Comparison of ENCODE assay signal across 1 cellular context in the genomic region with DNA sequence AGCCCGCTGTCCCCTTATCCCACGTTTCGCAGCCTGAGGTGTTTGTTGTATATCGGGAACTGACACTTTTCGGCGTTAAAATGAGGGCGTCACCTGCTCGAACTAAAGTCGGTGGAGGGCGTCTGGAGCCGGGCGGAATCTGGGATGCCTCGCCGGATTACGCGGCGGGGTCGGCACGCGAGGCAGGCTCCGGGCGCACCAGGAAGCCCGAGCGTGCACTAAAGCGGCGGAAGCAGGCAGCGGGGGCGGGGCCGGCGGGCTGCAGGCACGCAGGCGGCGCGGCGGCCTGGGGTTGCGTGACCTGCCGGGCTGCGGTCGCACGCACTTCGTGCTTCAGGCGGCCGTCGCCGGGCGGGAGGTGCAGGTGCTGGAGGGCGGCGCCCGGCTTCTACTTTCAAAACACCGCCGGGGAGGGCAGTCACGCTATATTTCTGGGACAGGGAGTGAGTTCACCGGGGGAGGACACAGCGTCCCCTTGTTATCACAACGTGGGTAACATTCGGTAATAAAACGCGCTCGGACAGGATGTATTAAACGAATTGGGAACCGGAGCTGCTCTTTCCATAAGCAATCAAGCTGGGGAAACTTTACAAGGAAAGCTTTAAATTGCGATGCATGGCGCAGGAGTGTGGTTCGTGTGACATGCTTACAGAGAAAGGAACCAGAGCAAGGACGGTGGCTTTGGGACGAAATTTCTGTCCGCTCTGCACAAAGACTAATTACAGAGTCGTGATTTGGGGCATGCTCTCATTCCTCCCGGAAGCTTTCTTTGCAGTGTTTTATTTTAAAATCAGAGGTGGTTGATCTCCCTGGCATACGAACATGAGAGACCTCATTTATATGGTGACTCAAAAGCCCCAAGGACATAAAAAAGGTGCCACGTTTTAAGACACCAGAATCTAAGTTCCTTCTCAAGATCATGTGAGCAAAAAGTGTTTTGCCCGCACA.
A peak's percentile ranks its signal among the peaks of the same experiment; 100 is the strongest.
TF ChIP-seq lines count a peak whose summit lies in the region.

No MANE protein-coding gene starts in this region.

TF ChIP-seq in GM23338, 12 proteins besides CTCF, POLR2A, EP300 and RAD21:
- TF ChIP-seq, protein P1, sequence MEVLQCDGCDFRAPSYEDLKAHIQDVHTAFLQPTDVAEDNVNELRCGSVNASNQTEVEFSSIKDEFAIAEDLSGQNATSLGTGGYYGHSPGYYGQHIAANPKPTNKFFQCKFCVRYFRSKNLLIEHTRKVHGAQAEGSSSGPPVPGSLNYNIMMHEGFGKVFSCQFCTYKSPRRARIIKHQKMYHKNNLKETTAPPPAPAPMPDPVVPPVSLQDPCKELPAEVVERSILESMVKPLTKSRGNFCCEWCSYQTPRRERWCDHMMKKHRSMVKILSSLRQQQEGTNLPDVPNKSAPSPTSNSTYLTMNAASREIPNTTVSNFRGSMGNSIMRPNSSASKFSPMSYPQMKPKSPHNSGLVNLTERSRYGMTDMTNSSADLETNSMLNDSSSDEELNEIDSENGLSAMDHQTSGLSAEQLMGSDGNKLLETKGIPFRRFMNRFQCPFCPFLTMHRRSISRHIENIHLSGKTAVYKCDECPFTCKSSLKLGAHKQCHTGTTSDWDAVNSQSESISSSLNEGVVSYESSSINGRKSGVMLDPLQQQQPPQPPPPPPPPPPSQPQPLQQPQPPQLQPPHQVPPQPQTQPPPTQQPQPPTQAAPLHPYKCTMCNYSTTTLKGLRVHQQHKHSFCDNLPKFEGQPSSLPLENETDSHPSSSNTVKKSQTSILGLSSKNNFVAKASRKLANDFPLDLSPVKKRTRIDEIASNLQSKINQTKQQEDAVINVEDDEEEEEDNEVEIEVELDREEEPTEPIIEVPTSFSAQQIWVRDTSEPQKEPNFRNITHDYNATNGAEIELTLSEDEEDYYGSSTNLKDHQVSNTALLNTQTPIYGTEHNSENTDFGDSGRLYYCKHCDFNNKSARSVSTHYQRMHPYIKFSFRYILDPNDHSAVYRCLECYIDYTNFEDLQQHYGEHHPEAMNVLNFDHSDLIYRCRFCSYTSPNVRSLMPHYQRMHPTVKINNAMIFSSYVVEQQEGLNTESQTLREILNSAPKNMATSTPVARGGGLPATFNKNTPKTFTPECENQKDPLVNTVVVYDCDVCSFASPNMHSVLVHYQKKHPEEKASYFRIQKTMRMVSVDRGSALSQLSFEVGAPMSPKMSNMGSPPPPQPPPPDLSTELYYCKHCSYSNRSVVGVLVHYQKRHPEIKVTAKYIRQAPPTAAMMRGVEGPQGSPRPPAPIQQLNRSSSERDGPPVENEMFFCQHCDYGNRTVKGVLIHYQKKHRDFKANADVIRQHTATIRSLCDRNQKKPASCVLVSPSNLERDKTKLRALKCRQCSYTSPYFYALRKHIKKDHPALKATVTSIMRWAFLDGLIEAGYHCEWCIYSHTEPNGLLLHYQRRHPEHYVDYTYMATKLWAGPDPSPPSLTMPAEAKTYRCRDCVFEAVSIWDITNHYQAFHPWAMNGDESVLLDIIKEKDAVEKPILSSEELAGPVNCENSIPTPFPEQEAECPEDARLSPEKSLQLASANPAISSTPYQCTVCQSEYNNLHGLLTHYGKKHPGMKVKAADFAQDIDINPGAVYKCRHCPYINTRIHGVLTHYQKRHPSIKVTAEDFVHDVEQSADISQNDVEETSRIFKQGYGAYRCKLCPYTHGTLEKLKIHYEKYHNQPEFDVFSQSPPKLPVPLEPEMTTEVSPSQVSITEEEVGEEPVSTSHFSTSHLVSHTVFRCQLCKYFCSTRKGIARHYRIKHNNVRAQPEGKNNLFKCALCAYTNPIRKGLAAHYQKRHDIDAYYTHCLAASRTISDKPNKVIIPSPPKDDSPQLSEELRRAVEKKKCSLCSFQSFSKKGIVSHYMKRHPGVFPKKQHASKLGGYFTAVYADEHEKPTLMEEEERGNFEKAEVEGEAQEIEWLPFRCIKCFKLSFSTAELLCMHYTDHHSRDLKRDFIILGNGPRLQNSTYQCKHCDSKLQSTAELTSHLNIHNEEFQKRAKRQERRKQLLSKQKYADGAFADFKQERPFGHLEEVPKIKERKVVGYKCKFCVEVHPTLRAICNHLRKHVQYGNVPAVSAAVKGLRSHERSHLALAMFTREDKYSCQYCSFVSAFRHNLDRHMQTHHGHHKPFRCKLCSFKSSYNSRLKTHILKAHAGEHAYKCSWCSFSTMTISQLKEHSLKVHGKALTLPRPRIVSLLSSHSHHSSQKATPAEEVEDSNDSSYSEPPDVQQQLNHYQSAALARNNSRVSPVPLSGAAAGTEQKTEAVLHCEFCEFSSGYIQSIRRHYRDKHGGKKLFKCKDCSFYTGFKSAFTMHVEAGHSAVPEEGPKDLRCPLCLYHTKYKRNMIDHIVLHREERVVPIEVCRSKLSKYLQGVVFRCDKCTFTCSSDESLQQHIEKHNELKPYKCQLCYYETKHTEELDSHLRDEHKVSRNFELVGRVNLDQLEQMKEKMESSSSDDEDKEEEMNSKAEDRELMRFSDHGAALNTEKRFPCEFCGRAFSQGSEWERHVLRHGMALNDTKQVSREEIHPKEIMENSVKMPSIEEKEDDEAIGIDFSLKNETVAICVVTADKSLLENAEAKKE (CRISPR knock-in tag; IDR thresholded peaks at IDR 0.05): no peak
- TF ChIP-seq EZH2phosphoT487 (IDR thresholded peaks at IDR 0.05; ENCODE audit: unreplicated experiment) (no peak), JUNB (IDR thresholded peaks at IDR 0.05; ENCODE audit: unreplicated experiment) (no peak), POLR2AphosphoS5 (IDR thresholded peaks at IDR 0.05; ENCODE audit: low read depth) (peak; percentile 10; the same call in 1 of the 2 replicates), ZNF331 (CRISPR knock-in tag; IDR thresholded peaks at IDR 0.05; ENCODE audit: low read depth) (no peak), STAT1 (IDR thresholded peaks at IDR 0.05; ENCODE audit: unreplicated experiment) (no peak), EZH2 (IDR thresholded peaks at IDR 0.05; ENCODE audit: low read depth, unreplicated experiment) (peak; percentile 19), CREB1 (CRISPR knock-in tag; IDR thresholded peaks at IDR 0.05; ENCODE audit: low read depth) (peak; percentile 46; the same call in 1 of the 2 replicates), NANOG (IDR thresholded peaks at IDR 0.05; ENCODE audit: borderline replicate concordance) (no peak), ZNF114 (CRISPR knock-in tag; IDR thresholded peaks at IDR 0.05) (no peak)
- TF ChIP-seq, protein P2, sequence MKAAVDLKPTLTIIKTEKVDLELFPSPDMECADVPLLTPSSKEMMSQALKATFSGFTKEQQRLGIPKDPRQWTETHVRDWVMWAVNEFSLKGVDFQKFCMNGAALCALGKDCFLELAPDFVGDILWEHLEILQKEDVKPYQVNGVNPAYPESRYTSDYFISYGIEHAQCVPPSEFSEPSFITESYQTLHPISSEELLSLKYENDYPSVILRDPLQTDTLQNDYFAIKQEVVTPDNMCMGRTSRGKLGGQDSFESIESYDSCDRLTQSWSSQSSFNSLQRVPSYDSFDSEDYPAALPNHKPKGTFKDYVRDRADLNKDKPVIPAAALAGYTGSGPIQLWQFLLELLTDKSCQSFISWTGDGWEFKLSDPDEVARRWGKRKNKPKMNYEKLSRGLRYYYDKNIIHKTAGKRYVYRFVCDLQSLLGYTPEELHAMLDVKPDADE (IDR thresholded peaks at IDR 0.05): 0 out of 2 replicates have a peak, but pooled peaks have one; percentile 51
- TF ChIP-seq, protein P3, sequence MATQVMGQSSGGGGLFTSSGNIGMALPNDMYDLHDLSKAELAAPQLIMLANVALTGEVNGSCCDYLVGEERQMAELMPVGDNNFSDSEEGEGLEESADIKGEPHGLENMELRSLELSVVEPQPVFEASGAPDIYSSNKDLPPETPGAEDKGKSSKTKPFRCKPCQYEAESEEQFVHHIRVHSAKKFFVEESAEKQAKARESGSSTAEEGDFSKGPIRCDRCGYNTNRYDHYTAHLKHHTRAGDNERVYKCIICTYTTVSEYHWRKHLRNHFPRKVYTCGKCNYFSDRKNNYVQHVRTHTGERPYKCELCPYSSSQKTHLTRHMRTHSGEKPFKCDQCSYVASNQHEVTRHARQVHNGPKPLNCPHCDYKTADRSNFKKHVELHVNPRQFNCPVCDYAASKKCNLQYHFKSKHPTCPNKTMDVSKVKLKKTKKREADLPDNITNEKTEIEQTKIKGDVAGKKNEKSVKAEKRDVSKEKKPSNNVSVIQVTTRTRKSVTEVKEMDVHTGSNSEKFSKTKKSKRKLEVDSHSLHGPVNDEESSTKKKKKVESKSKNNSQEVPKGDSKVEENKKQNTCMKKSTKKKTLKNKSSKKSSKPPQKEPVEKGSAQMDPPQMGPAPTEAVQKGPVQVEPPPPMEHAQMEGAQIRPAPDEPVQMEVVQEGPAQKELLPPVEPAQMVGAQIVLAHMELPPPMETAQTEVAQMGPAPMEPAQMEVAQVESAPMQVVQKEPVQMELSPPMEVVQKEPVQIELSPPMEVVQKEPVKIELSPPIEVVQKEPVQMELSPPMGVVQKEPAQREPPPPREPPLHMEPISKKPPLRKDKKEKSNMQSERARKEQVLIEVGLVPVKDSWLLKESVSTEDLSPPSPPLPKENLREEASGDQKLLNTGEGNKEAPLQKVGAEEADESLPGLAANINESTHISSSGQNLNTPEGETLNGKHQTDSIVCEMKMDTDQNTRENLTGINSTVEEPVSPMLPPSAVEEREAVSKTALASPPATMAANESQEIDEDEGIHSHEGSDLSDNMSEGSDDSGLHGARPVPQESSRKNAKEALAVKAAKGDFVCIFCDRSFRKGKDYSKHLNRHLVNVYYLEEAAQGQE (IDR thresholded peaks at IDR 0.05; ENCODE audit: unreplicated experiment): no peak
